Comparison of ENCODE assay signal across 18 cellular contexts in genomic region chr12:3686463-3686862, GRCh38.
"Had no signal": no experiment of that assay in that cellular context is flagged by ENCODE, and none has a peak within 500 bp of the region (broad histone marks: within the 10 kb centered on the region; RNA-seq: fewer than 3 reads in every experiment).

No MANE protein-coding gene starts in this region.

- H3K4me1 ChIP-seq: adrenal gland, colonic mucosa, esophagus squamous epithelium, lower lobe of right lung, prostate gland, upper lobe of left lung had no signal

- H3K4me3 ChIP-seq: adrenal gland, colonic mucosa, dorsolateral prefrontal cortex, esophagus squamous epithelium, gastrocnemius medialis, lower lobe of right lung, ovary, prostate gland, upper lobe of left lung had no signal

- H3K9me3 Mint-ChIP-seq: activated naive CD4-positive, alpha-beta T cell treated with anti-CD3 and anti-CD28 coated beads, Interleukin-2, amount 50 U/mL, for 24 hours; naive thymus-derived CD8-positive, alpha-beta T cell had no signal

- H3K27ac ChIP-seq: adrenal gland, colonic mucosa, dorsolateral prefrontal cortex, esophagus squamous epithelium, gastrocnemius medialis, lower lobe of right lung, ovary, prostate gland, upper lobe of left lung had no signal

- H3K27me3 Mint-ChIP-seq: activated naive CD4-positive, alpha-beta T cell treated with anti-CD3 and anti-CD28 coated beads, Interleukin-2, amount 50 U/mL, for 24 hours; naive thymus-derived CD8-positive, alpha-beta T cell had no signal

- H3K4me3 Mint-ChIP-seq: activated naive CD4-positive, alpha-beta T cell treated with anti-CD3 and anti-CD28 coated beads, Interleukin-2, amount 50 U/mL, for 24 hours; endodermal cell; naive thymus-derived CD8-positive, alpha-beta T cell had no signal

- ATAC-seq: gastrocnemius medialis; lower lobe of right lung; naive thymus-derived CD8-positive, alpha-beta T cell; stimulated activated naive CD8-positive, alpha-beta T cell treated with anti-CD3 and anti-CD28 coated beads, Interleukin-15, Interleukin-2, amounts not matched to agents 100 U/mL and 50 U/mL, for 24 hours had no signal

- H3K27ac Mint-ChIP-seq: activated naive CD4-positive, alpha-beta T cell treated with anti-CD3 and anti-CD28 coated beads, Interleukin-2, amount 50 U/mL, for 24 hours; endodermal cell had no signal

- H3K36me3 ChIP-seq: adrenal gland, colonic mucosa, esophagus squamous epithelium, gastrocnemius medialis, lower lobe of right lung, ovary, prostate gland, upper lobe of left lung had no signal

- H3K9me3 ChIP-seq: colonic mucosa, esophagus squamous epithelium, gastrocnemius medialis, lower lobe of right lung, ovary, prostate gland, upper lobe of left lung had no signal

- H3K27me3 ChIP-seq: adrenal gland, colonic mucosa, dorsolateral prefrontal cortex, esophagus squamous epithelium, gastrocnemius medialis, ovary, upper lobe of left lung had no signal

- H3K4me1 Mint-ChIP-seq: activated naive CD4-positive, alpha-beta T cell treated with anti-CD3 and anti-CD28 coated beads, Interleukin-2, amount 50 U/mL, for 24 hours; endodermal cell had no signal

- DNase-seq: activated gamma-delta T cell treated with Interleukin-2 at 50 U/mL for 16 hours; adrenal gland; central memory CD4-positive, alpha-beta T cell; colonic mucosa; dorsolateral prefrontal cortex; endodermal cell; esophagus squamous epithelium; gastrocnemius medialis; hypothalamus; kidney; lower lobe of right lung; naive thymus-derived CD8-positive, alpha-beta T cell; ovary; stimulated activated CD4-positive, alpha-beta T cell treated with anti-CD3 and anti-CD28 coated beads, Interleukin-4, amount 100 ng/mL, for 24 hours; stimulated activated naive CD8-positive, alpha-beta T cell treated with anti-CD3 and anti-CD28 coated beads, Interleukin-15, Interleukin-2, amounts not matched to agents 100 U/mL and 50 U/mL, for 24 hours; upper lobe of left lung had no signal
